8 cellular contexts compared by ENCODE assay signal in genomic region chr14:102319351-102320032, GRCh38. TPM values are rescaled to one million over a fixed set of nuclear protein-coding genes. Genes with fewer than 3 reads are reported as not detected.
A peak's percentile ranks its signal among the peaks of the same experiment; 100 is the strongest.
DNase-seq lines count a peak whose midpoint lies in the region; ATAC-seq, FAIRE-seq and TF ChIP-seq lines count a peak whose summit lies in the region.

ZNF839 (plus strand) TSS chr14:102319746; CDS start chr14:102319766, 20 bp downstream.

- peak; percentile 70 for TF ChIP-seq POLR2A in GM18505 (IDR thresholded peaks at IDR 0.05; ENCODE audit: borderline replicate concordance, extremely low read depth, insufficient read depth, insufficient read length)

- H3K27ac ChIP-seq in angular gyrus (ENCODE audit: low read depth, low read length) = peak within 1 kb of the TSS; percentile 98
- H3K27ac ChIP-seq in right atrium auricular region = peak within 1 kb of the TSS; percentile 95 to 98

- H3K36me3 Mint-ChIP-seq in T-helper 2 cell treated with Interferon-gamma antibody and Interleukin-4, amounts not matched to agents 5 μg/mL and 100 μg/mL, for 36 hours (ENCODE audit: low read depth) = peaks cover 4% of the 10 kb centered on the region

- H3K4me1 Mint-ChIP-seq in T-helper 2 cell treated with Interferon-gamma antibody and Interleukin-4, amounts not matched to agents 5 μg/mL and 100 μg/mL, for 36 hours (ENCODE audit: low read depth) = peaks cover 42% of the 10 kb centered on the region

- H3K9me3 ChIP-seq in right atrium auricular region = no peaks in the 10 kb centered on the region

- no peaks in the 10 kb centered on the region for H3K9me3 Mint-ChIP-seq in T-helper 2 cell treated with Interferon-gamma antibody and Interleukin-4, amounts not matched to agents 5 μg/mL and 100 μg/mL, for 36 hours

- DNase-seq in NCI-H2081 (lab: John Stamatoyannopoulos, UW) = peak; percentile 91 to 92
- peak; percentile 91 for DNase-seq in T-helper 2 cell treated with Interferon-gamma antibody and Interleukin-4, amounts not matched to agents 5 μg/mL and 100 μg/mL, for 36 hours (ENCODE audit: low spot score)
- peak; percentile 95 for DNase-seq in right atrium auricular region (ENCODE audit: low spot score)
- DNase-seq in pulmonary artery endothelial cell (ENCODE audit: low read depth, low spot score) = peak; percentile 75
- peak; percentile 83 for DNase-seq in urothelium cell line (ENCODE audit: low spot score)

- H3K4me3 Mint-ChIP-seq in T-helper 2 cell treated with Interferon-gamma antibody and Interleukin-4, amounts not matched to agents 5 μg/mL and 100 μg/mL, for 36 hours = peak within 1 kb of the TSS; percentile 95

- ATAC-seq in GM18505 (IDR thresholded peaks at IDR 0.05; ENCODE audit: unreplicated experiment) = peak; percentile 46
- ATAC-seq in HG02943 (IDR thresholded peaks at IDR 0.05; ENCODE audit: low read depth, unreplicated experiment) = peak; percentile 46

- no peaks in the 10 kb centered on the region for H3K36me3 ChIP-seq in right atrium auricular region

- peak within 1 kb of the TSS; percentile 98 for H3K27ac Mint-ChIP-seq in T-helper 2 cell treated with Interferon-gamma antibody and Interleukin-4, amounts not matched to agents 5 μg/mL and 100 μg/mL, for 36 hours

- no peak for TF ChIP-seq CTCF in right atrium auricular region (IDR thresholded peaks at IDR 0.05)

- no peaks in the 10 kb centered on the region for H3K27me3 ChIP-seq in right atrium auricular region

- no peaks in the 10 kb centered on the region for H3K27me3 Mint-ChIP-seq in T-helper 2 cell treated with Interferon-gamma antibody and Interleukin-4, amounts not matched to agents 5 μg/mL and 100 μg/mL, for 36 hours (ENCODE audit: low read depth)

- no peak for FAIRE-seq in urothelium cell line (lab: Jason Lieb, UNC)

- H3K4me1 ChIP-seq in right atrium auricular region = peaks cover 0 to 35% of the 10 kb centered on the region in 2 donors

- H3K4me3 ChIP-seq in right atrium auricular region = peak within 1 kb of the TSS; percentile 54 to 76

RNA-seq across cellular contexts. Expression of gene ZNF839, which starts in this region (rescaled TPM):
- total RNA-seq in right atrium auricular region (1 to 10 TPM; 6.4 to 7.8 TPM), pulmonary artery endothelial cell (6.0 and 9.2 TPM in 2 replicates)

Comparison
In these comparisons a context has a peak if more than half of its experiments do, and no peak if none do; other contexts are left out.
1. Peak in every context shown above with its lines: DNase-seq, ATAC-seq, H3K4me3 ChIP-seq and H3K27ac ChIP-seq.